11 cellular contexts compared by ENCODE assay signal in genomic region chr11:83008581-83008923, GRCh38.
DNase-seq lines count a peak whose midpoint lies in the region; ATAC-seq and TF ChIP-seq lines count a peak whose summit lies in the region.
"Had no signal": no experiment of that assay in that cellular context is flagged by ENCODE, and none has a peak within 500 bp of the region (broad histone marks: within the 10 kb centered on the region; RNA-seq: fewer than 3 reads in every experiment).

No MANE protein-coding gene starts in this region.

- H3K27ac ChIP-seq in cardiac muscle cell (peak overlapping the region; percentile 78), angular gyrus (ENCODE audit: low read depth, low read length) (peak overlapping the region; percentile 94), tibial nerve (peak overlapping the region in 3 of 4 donors; percentile 41 to 73 (median 53))

- no peaks in the 10 kb centered on the region for H3K36me3 ChIP-seq in cardiac muscle cell
- H3K36me3 ChIP-seq in tibial nerve, result no peaks in the 10 kb centered on the region
- H3K36me3 ChIP-seq: sigmoid colon had no signal

- no peak for ATAC-seq in Right ventricle myocardium superior (ENCODE audit: poor library complexity)
- ATAC-seq in HG03565 (IDR thresholded peaks at IDR 0.05; ENCODE audit: unreplicated experiment), result no peak

- TF ChIP-seq CTCF in cardiac muscle cell (IDR thresholded peaks at IDR 0.05; ENCODE audit: low read depth, low read length), result no peak
- no peak for TF ChIP-seq CTCF in tibial nerve (IDR thresholded peaks at IDR 0.05)

- peaks cover 25% of the 10 kb centered on the region for H3K4me1 ChIP-seq in cardiac muscle cell (ENCODE audit: low read depth)
- H3K4me1 ChIP-seq in tibial nerve, result peaks cover 0 to 70% (median 39%) of the 10 kb centered on the region in 4 donors

- no peak for DNase-seq in cardiac muscle cell (ENCODE audit: low read depth in 1 of 2, low spot score in 1 of 2)
- no peak for DNase-seq in Right ventricle myocardium superior
- DNase-seq in hepatic stellate cell (ENCODE audit: low spot score), result peak; percentile 70
- no peak for DNase-seq in tibial nerve (ENCODE audit: low spot score in 2 of 2)
- no peak for DNase-seq in UCSD-AML1 (lab: John Stamatoyannopoulos, UW; ENCODE audit: unreplicated experiment)
- no peak for DNase-seq in NCI-H1417 treated with DMSO at 0.1 percent for 48 hours (lab: John Stamatoyannopoulos, UW)
- DNase-seq: activated CD4-positive, alpha-beta T cell treated with anti-CD3 and anti-CD28 coated beads for 1 hour; activated naive CD4-positive, alpha-beta T cell treated with Interleukin-2 at 50 U/mL for 16 hours; sigmoid colon had no signal

- TF ChIP-seq EP300 in tibial nerve (IDR thresholded peaks at IDR 0.05), result no peak

- no peak for TF ChIP-seq POLR2A in tibial nerve (IDR thresholded peaks at IDR 0.05)

- no peak overlapping the region for H3K4me3 ChIP-seq in cardiac muscle cell
- no peak overlapping the region for H3K4me3 ChIP-seq in tibial nerve
- H3K4me3 ChIP-seq: sigmoid colon had no signal

- H3K9me3 ChIP-seq in cardiac muscle cell (ENCODE audit: low read depth) (no peaks in the 10 kb centered on the region), tibial nerve (no peaks in the 10 kb centered on the region)
- H3K9me3 ChIP-seq: sigmoid colon had no signal

- intact Hi-C loops in Right ventricle myocardium superior (cut with DNase I), result no loop called here

- no peaks in the 10 kb centered on the region for H3K27me3 ChIP-seq in cardiac muscle cell
- H3K27me3 ChIP-seq in tibial nerve, result no peaks in the 10 kb centered on the region
- H3K27me3 ChIP-seq: sigmoid colon had no signal

- WGBS in tibial nerve, 2 donors, result 86 to 95% methylated on average over 2 of the region's 2 CpGs
